11 cellular contexts compared by ENCODE assay signal in the genomic region with DNA sequence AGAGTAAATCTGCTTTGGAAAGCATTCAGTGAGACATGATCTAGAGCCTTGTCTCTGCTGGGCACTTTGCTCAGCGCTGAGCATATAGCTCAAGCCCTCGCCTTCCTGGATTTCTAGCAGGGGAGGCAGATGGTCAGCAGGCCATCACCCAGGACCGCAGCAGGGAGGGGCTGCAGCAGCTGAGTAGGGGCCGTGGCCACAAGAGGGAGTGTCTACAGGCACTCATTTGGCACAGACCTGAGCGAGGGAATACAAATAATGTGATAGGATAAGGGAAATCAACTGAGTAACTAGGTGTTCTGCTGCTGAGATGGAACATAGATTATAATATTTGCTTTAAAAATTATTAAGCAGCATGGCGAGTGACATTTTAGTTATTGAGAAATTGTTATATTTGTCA. TPM values are rescaled to one million over a fixed set of nuclear protein-coding genes. Genes with fewer than 3 reads are reported as not detected.
DNase-seq lines count a peak whose midpoint lies in the region; ATAC-seq and TF ChIP-seq lines count a peak whose summit lies in the region.
"Had no signal": no experiment of that assay in that cellular context is flagged by ENCODE, and none has a peak within 500 bp of the region (broad histone marks: within the 10 kb centered on the region; RNA-seq: fewer than 3 reads in every experiment).

No MANE protein-coding gene starts in this region.

- H3K36me3 ChIP-seq in vagina, result peaks cover 0 to 41% of the 10 kb centered on the region in 2 donors

- DNase-seq in Right ventricle myocardium superior (peak; percentile 42), Right ventricle myocardium inferior (ENCODE audit: missing footprints) (no peak), dorsolateral prefrontal cortex (peak in 5 of 10 donors; percentile 33 to 72 (median 49)), lung microvascular endothelial cell (ENCODE audit: low read depth in 2 of 2) (peak; percentile 20 to 25), vagina (ENCODE audit: extremely low spot score in 2 of 2) (no peak)
- no peak for DNase-seq in activated naive CD4-positive, alpha-beta T cell treated with Interleukin-2 at 50 U/mL for 16 hours
- DNase-seq: CD4-positive, CD25-positive, alpha-beta regulatory T cell; NCI-H526 treated with DMSO at 0.1 percent for 48 hours had no signal

- peaks cover 7% of the 10 kb centered on the region for H3K4me1 ChIP-seq in vagina

- H3K27ac ChIP-seq in dorsolateral prefrontal cortex, result peak overlapping the region; percentile 9 to 90 (median 78)
- peak overlapping the region; percentile 22 for H3K27ac ChIP-seq in vagina
- H3K27ac ChIP-seq: epithelial cell of prostate had no signal

- peak in 49 of 56 donors; percentile 18 to 67 (median 46) for TF ChIP-seq CTCF in dorsolateral prefrontal cortex (IDR thresholded peaks at IDR 0.05 in 54 of 56, conservative IDR thresholded peaks at IDR 0.05 in 2 of 56; ENCODE audit: low read depth in 1 of 56, partially characterized antibody in 56 of 56)
- no peak for TF ChIP-seq CTCF in vagina (IDR thresholded peaks at IDR 0.05)

- H3K9me3 ChIP-seq in vagina, result no peaks in the 10 kb centered on the region

- ATAC-seq in Right ventricle myocardium superior (ENCODE audit: poor library complexity) (peak; percentile 43), Right ventricle myocardium inferior (no peak), GM18909 (IDR thresholded peaks at IDR 0.05; ENCODE audit: poor library complexity, unreplicated experiment) (no peak), HG02588 (IDR thresholded peaks at IDR 0.05; ENCODE audit: unreplicated experiment) (no peak)

- H3K27me3 ChIP-seq in dorsolateral prefrontal cortex, result peaks cover 0 to 54% (median 5%) of the 10 kb centered on the region in 45 donors
- no peaks in the 10 kb centered on the region for H3K27me3 ChIP-seq in vagina

- H3K4me3 ChIP-seq in dorsolateral prefrontal cortex (peak overlapping the region in 7 of 59 donors; percentile 0 to 37 (median 26)), vagina (no peak overlapping the region)

- TF ChIP-seq POLR2A in vagina (IDR thresholded peaks at IDR 0.05), result no peak

- intact Hi-C loops in Right ventricle myocardium superior (cut with DNase I), result no loop called here
- intact Hi-C loops in Right ventricle myocardium inferior (cut with DNase I), result no loop called here
- intact Hi-C loops in dorsolateral prefrontal cortex (cut with DNase I), result loop anchor here in 1 of 2 donors (10.0 kb wide), 1 partner anchor 130 kb away; no protein-coding TSS in a partner anchor
- intact Hi-C loops in vagina (cut with DNase I), result no loop called here

RNA-seq across cellular contexts. Expression of a gene that starts 30.2 kb away (rescaled TPM):
- total RNA-seq in Right ventricle myocardium superior (7.0 TPM), Right ventricle myocardium inferior (7.1 TPM), dorsolateral prefrontal cortex (10 to 100 TPM; 15.1 to 51.5 (median 29.7) TPM), lung microvascular endothelial cell (4.6 and 5.6 TPM in 2 replicates), vagina (49.1 TPM)

RNA-seq across cellular contexts. Expression of a gene that starts 30.3 kb away (rescaled TPM):
- total RNA-seq in Right ventricle myocardium superior (6.8 TPM), Right ventricle myocardium inferior (7.1 TPM), dorsolateral prefrontal cortex (10 to 100 TPM; 17.2 to 38.9 (median 28.2) TPM), lung microvascular endothelial cell (10.9 TPM in 2 replicates), vagina (14.2 TPM)

RNA-seq across cellular contexts. Expression of a gene that starts 52.1 kb away (rescaled TPM):
- total RNA-seq in Right ventricle myocardium superior (5.3 TPM), Right ventricle myocardium inferior (5.1 TPM), dorsolateral prefrontal cortex (1,000 to 10,000 TPM in 18 of 120 experiments, 100 to 1,000 TPM in 102; 509 to 1,404 (median 816) TPM), lung microvascular endothelial cell (0.22 TPM in 1 of 2 replicates, not detected in the other), vagina (15.7 TPM)
- total RNA-seq: CD4-positive, CD25-positive, alpha-beta regulatory T cell had no signal

Comparison
In these comparisons a context has a peak if more than half of its experiments do, and no peak if none do; other contexts are left out.
1. DNase-seq: peak in Right ventricle myocardium superior (single experiment) and lung microvascular endothelial cell (2 of 2); none in Right ventricle myocardium inferior (single experiment), vagina (0 of 2) and activated naive CD4-positive, alpha-beta T cell treated with Interleukin-2 at 50 U/mL for 16 hours (single experiment).
2. CTCF ChIP-seq: peak in dorsolateral prefrontal cortex (49 of 56); none in vagina (0 of 3).
3. RNA of a gene that starts 52.1 kb away (total RNA-seq): 509 to 1,404 TPM in dorsolateral prefrontal cortex; 15.7 TPM in vagina (single experiment), 5.3 TPM in Right ventricle myocardium superior (single experiment), 5.1 TPM in Right ventricle myocardium inferior (single experiment) and 0.22 TPM in lung microvascular endothelial cell; every median in the first group is over 10 times any median in the second.